Comparison of ENCODE assay signal across 21 cellular contexts in the genomic region with DNA sequence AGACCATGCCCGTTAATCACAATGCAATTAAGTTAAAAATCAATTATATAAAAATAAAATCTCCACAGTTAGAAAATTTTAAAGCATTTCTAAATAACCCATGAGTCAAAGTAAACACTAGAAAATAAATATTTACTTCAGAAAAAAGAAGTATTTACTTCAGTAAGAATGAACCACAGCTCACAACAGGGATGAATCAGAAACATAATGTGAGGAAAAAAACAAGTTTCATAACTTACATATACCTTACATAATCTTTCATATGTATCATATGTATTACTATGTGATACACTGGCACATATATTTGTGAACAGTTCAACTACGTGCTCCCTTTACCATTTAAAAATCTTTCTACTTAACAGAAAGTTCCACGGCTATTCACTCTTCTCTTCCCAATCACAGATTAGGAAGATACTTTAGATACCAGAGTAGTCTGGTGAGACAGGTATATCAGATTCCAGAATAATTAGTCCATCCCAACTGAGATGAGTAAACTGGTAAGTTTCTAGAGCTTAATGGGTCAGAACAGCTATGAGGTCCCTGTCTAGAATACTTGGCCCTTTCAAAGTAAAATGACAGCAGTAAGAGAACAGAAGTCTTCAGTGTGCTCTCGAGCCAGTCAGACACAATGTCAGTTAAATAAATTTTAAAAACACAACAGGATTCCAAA.
DNase-seq lines count a peak whose midpoint lies in the region; ATAC-seq and TF ChIP-seq lines count a peak whose summit lies in the region.
"Had no signal": no experiment of that assay in that cellular context is flagged by ENCODE, and none has a peak within 500 bp of the region (broad histone marks: within the 10 kb centered on the region; RNA-seq: fewer than 3 reads in every experiment).

No MANE protein-coding gene starts in this region.

- 83 to 93% (median 86%) methylated on average over 4 of the region's 4 CpGs for WGBS in heart left ventricle, 4 donors
- WGBS in right lobe of liver (ENCODE audit: insufficient coverage, low coverage, low lambda C conversion rate, missing lambda C conversion rate) = 55% methylated on average over 4 of the region's 4 CpGs
- 87 to 91% methylated on average over 4 of the region's 4 CpGs for WGBS in thyroid gland, 2 donors

- H3K9me3 ChIP-seq in heart left ventricle (peaks cover 0 to 5% (median 0%) of the 10 kb centered on the region in 12 donors), right lobe of liver (no peaks in the 10 kb centered on the region), thyroid gland (no peaks in the 10 kb centered on the region)
- H3K9me3 ChIP-seq: transverse colon had no signal

- H3K4me3 ChIP-seq in heart left ventricle = no peak overlapping the region
- no peak overlapping the region for H3K4me3 ChIP-seq in right lobe of liver
- H3K4me3 ChIP-seq in thyroid gland (replicated peaks in 1 of 3) = no peak overlapping the region
- H3K4me3 ChIP-seq: neural progenitor cell, transverse colon had no signal

- H3K27ac ChIP-seq in heart left ventricle = peak overlapping the region in 7 of 12 donors; percentile 20 to 79 (median 57)
- H3K27ac ChIP-seq in caudate nucleus (ENCODE audit: low read depth, low read length) = peak overlapping the region; percentile 21
- peak overlapping the region in 2 of 3 donors; percentile 15 to 44 for H3K27ac ChIP-seq in right lobe of liver
- H3K27ac ChIP-seq in thyroid gland = peak overlapping the region in 2 of 3 donors; percentile 60 to 73
- H3K27ac ChIP-seq: neural progenitor cell had no signal

- H3K4me1 ChIP-seq in heart left ventricle (peaks cover 0 to 54% (median 15%) of the 10 kb centered on the region in 12 donors), right lobe of liver (peaks cover 0 to 33% (median 7%) of the 10 kb centered on the region in 4 donors), thyroid gland (peaks cover 30 to 49% of the 10 kb centered on the region in 2 donors)

- intact Hi-C loops in heart left ventricle (cut with DNase I) (no loop called here), Right ventricle myocardium inferior (cut with DNase I) (no loop called here), right lobe of liver (cut with DNase I) (no loop called here), thyroid gland (cut with DNase I) (no loop called here)

- TF ChIP-seq POLR2A in heart left ventricle (IDR thresholded peaks at IDR 0.05) = no peak
- no peak for TF ChIP-seq POLR2A in right lobe of liver (IDR thresholded peaks at IDR 0.05)
- TF ChIP-seq POLR2A in thyroid gland (IDR thresholded peaks at IDR 0.05) = no peak

- DNase-seq in heart left ventricle = no peak
- DNase-seq in Right ventricle myocardium inferior (ENCODE audit: missing footprints) = no peak
- DNase-seq in caudate nucleus (lab: John Stamatoyannopoulos, UW) = no peak
- DNase-seq in right lobe of liver = no peak
- DNase-seq in thyroid gland = no peak
- no peak for DNase-seq in stimulated activated CD4-positive, alpha-beta T cell treated with anti-CD3 and anti-CD28 coated beads, Interleukin-2, amount 100 ng/mL, for 24 hours
- DNase-seq in NOMO-1 treated with dmso at 0.1 percent for 144 hours (lab: John Stamatoyannopoulos, UW; ENCODE audit: unreplicated experiment) = no peak
- DNase-seq: ACHN; activated CD4-positive, alpha-beta memory T cell treated with anti-CD3 and anti-CD28 coated beads for 36 hours; activated naive CD4-positive, alpha-beta T cell treated with anti-CD3 and anti-CD28 coated beads, Interleukin-2, amount 50 U/mL, for 16 hours; DMS79; erythroblast; H7; IMR-90; NCI-H1694; NCI-H226; SW 1271; transverse colon had no signal

- H3K27me3 ChIP-seq in heart left ventricle (no peaks in the 10 kb centered on the region), right lobe of liver (no peaks in the 10 kb centered on the region), thyroid gland (no peaks in the 10 kb centered on the region)
- H3K27me3 ChIP-seq: neural progenitor cell, transverse colon had no signal

- H3K36me3 ChIP-seq in heart left ventricle = no peaks in the 10 kb centered on the region
- H3K36me3 ChIP-seq in right lobe of liver = no peaks in the 10 kb centered on the region
- no peaks in the 10 kb centered on the region for H3K36me3 ChIP-seq in thyroid gland
- H3K36me3 ChIP-seq: neural progenitor cell, transverse colon had no signal

- TF ChIP-seq CTCF in heart left ventricle (IDR thresholded peaks at IDR 0.05) (no peak), right lobe of liver (IDR thresholded peaks at IDR 0.05) (no peak), thyroid gland (IDR thresholded peaks at IDR 0.05) (no peak)

- ATAC-seq in heart left ventricle = no peak
- ATAC-seq in Right ventricle myocardium inferior = no peak
- peak; percentile 49 to 60 (median 55) for ATAC-seq in right lobe of liver
- no peak for ATAC-seq in HG03196 (IDR thresholded peaks at IDR 0.05; ENCODE audit: unreplicated experiment)
- ATAC-seq: stimulated activated effector memory CD8-positive, alpha-beta T cell treated with anti-CD3 and anti-CD28 coated beads, Interleukin-12 subunit alpha, Interleukin-12 subunit beta, amount 100 ng/mL, for 72 hours had no signal

Comparison
In these comparisons a context has a peak if more than half of its experiments do, and no peak if none do; other contexts are left out.
1. ATAC-seq: peak in right lobe of liver (4 of 4); none in heart left ventricle (0 of 4), Right ventricle myocardium inferior (single experiment) and HG03196 (single experiment).
2. Peak in every context shown above with its lines, with median percentiles within 50 percentile points of each other: H3K27ac ChIP-seq.